Comparison of ENCODE assay signal across 8 cellular contexts in the genomic region with DNA sequence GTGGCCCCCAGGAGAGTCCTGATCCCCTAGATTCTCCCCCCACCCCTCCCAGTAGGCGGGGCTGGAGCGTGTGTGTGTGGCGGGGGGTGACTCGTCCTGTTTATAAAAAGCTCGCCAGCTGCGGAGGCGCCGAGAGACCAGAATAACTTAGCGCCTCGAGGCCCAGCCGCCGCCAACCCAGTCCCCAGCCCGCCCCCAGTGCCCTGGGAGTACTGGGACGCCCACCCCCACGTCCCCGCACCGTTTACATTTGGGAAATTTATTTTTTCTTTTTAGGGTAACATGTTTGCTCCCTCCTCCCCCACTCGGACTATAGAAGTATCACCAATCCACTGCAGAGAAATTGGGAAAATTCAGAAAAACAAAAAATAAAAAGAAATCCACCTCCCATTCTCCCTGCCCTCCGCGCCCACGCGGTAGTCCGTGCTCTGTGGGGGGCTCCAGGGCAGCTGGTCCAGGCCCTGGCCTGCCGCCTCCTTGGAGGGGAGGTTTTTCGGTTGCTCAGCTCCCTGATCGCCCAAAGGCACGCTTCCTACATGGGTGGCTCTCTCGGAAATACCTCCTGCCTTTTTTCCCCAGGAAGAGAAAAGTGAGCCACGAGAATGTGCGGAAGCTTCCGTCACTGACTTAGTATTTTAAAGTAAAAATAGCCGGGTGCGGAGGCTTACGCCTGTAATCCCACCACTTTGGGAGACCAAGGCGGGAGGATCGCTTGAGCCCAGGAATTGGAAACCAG. TPM values are rescaled to one million over a fixed set of nuclear protein-coding genes. Genes with fewer than 3 reads are reported as not detected.
DNase-seq lines count a peak whose midpoint lies in the region; ATAC-seq, FAIRE-seq and TF ChIP-seq lines count a peak whose summit lies in the region.

No MANE protein-coding gene starts in this region.

- WGBS in A549 (ENCODE audit: missing lambda C conversion rate): 69% methylated on average over 23 of the region's 36 CpGs

- H3K27me3 ChIP-seq in Panc1 (ENCODE audit: control insufficient read depth, insufficient read depth, low read length): no peaks in the 10 kb centered on the region
- H3K27me3 ChIP-seq in foreskin keratinocyte: peaks cover 2% of the 10 kb centered on the region

- H3K36me3 Mint-ChIP-seq in activated naive CD4-positive, alpha-beta T cell treated with anti-CD3 and anti-CD28 coated beads, Interleukin-2, amount 10 ng/mL, durations not matched to agents 7 days and 5 days: peaks cover under 1% of the 10 kb centered on the region
- H3K36me3 Mint-ChIP-seq in natural killer cell treated with Interleukin-12 subunit alpha and Interleukin-12 subunit beta and Interleukin-15 and Interleukin-18, amount 100 ng/mL, for 72 hours: no peaks in the 10 kb centered on the region
- no peaks in the 10 kb centered on the region for H3K36me3 Mint-ChIP-seq in type B pancreatic cell

- POLR2A ChIA-PET in A549 (lab: Yijun Ruan, JAX): interaction anchor here (1.4 to 2.0 kb wide), 3 partner anchors 10 to 76 kb away, joined by 4 to 14 read pairs (median 6); partner anchors contain the start of gene JUND
- POLR2A ChIA-PET in Panc1 (lab: Charles Lee): no interaction called here

- in situ Hi-C loops in Panc1 (cut with HindIII; ENCODE audit: low pct_unique_long_range_greater_than_20kb, low sequenced_read_pairs): no loop called here

- DNase-seq in A549 (ENCODE audit: low read depth in 1 of 2, low spot score in 1 of 2) (no peak), GM20000 (ENCODE audit: low spot score) (peak; percentile 81), Panc1 (ENCODE audit: low read depth, low spot score) (no peak), foreskin keratinocyte (no peak), type B pancreatic cell (ENCODE audit: extremely low spot score, unreplicated experiment) (no peak)
- peak; percentile 78 for DNase-seq in activated naive CD4-positive, alpha-beta T cell treated with anti-CD3 and anti-CD28 coated beads, Interleukin-2, amount 10 ng/mL, durations not matched to agents 7 days and 5 days
- no peak for DNase-seq in natural killer cell treated with Interleukin-12 subunit alpha and Interleukin-12 subunit beta and Interleukin-15 and Interleukin-18, amount 100 ng/mL, for 72 hours (ENCODE audit: low spot score)

- H3K27ac ChIP-seq in A549: peak overlapping the region; percentile 78 to 87
- H3K27ac ChIP-seq in Panc1 (ENCODE audit: low read length): peak overlapping the region; percentile 83
- peak overlapping the region; percentile 69 for H3K27ac ChIP-seq in foreskin keratinocyte

- intact Hi-C loops in Panc1 (cut with micrococcal nuclease; ENCODE audit: unreplicated experiment): loop anchor here (5.0 kb wide), 1 partner anchor 47 kb away; no protein-coding TSS in a partner anchor

- BruUV-seq in Panc1 (replicated peaks; lab: Mats Ljungman, UMichigan): no TSS peak

- CTCF ChIA-PET in A549 (lab: Yijun Ruan, JAX) (interaction anchor here (0.6 to 8.9 kb wide), 4 partner anchors 14 to 92 kb away, joined by 3 to 86 read pairs (median 6); a partner anchor contains a TSS), Panc1 (lab: Charles Lee) (interaction anchor here (0.6 to 1.4 kb wide), 3 partner anchors 46 to 92 kb away, joined by 3 to 4 read pairs (median 4); no protein-coding TSS in a partner anchor)
- CTCF ChIA-PET in activated naive CD4-positive, alpha-beta T cell treated with anti-CD3 and anti-CD28 coated beads, Interleukin-2, amount 10 ng/mL, durations not matched to agents 7 days and 5 days (lab: Charles Lee): interaction anchor here (1.0 to 8.6 kb wide), 7 partner anchors 14 to 142 kb away, joined by 3 to 134 read pairs (median 5); a partner anchor contains a TSS

- TF ChIP-seq CTCF in A549 (IDR thresholded peaks at IDR 0.05) (no peak), GM20000 (IDR thresholded peaks at IDR 0.05; ENCODE audit: extremely low read depth, missing control alignments) (no peak), Panc1 (IDR thresholded peaks at IDR 0.05) (no peak), foreskin keratinocyte (conservative IDR thresholded peaks at IDR 0.05) (no peak), type B pancreatic cell (conservative IDR thresholded peaks at IDR 0.05) (no peak)

- TF ChIP-seq EP300 in A549 (IDR thresholded peaks at IDR 0.05): no peak

- no peak for TF ChIP-seq RAD21 in A549 (conservative IDR thresholded peaks at IDR 0.05 in 1 of 2, IDR thresholded peaks at IDR 0.05 in 1 of 2)

- H3K9me3 Mint-ChIP-seq in activated naive CD4-positive, alpha-beta T cell treated with anti-CD3 and anti-CD28 coated beads, Interleukin-2, amount 10 ng/mL, durations not matched to agents 7 days and 5 days: no peaks in the 10 kb centered on the region
- H3K9me3 Mint-ChIP-seq in natural killer cell treated with Interleukin-12 subunit alpha and Interleukin-12 subunit beta and Interleukin-15 and Interleukin-18, amount 100 ng/mL, for 72 hours: no peaks in the 10 kb centered on the region
- H3K9me3 Mint-ChIP-seq in type B pancreatic cell: no peaks in the 10 kb centered on the region

- H3K27me3 Mint-ChIP-seq in activated naive CD4-positive, alpha-beta T cell treated with anti-CD3 and anti-CD28 coated beads, Interleukin-2, amount 10 ng/mL, durations not matched to agents 7 days and 5 days: peaks cover 40% of the 10 kb centered on the region
- peaks cover 5 to 7% of the 10 kb centered on the region in 2 donors for H3K27me3 Mint-ChIP-seq in natural killer cell treated with Interleukin-12 subunit alpha and Interleukin-12 subunit beta and Interleukin-15 and Interleukin-18, amount 100 ng/mL, for 72 hours
- peaks cover 11% of the 10 kb centered on the region for H3K27me3 Mint-ChIP-seq in type B pancreatic cell

- H3K9me3 ChIP-seq in A549: no peaks in the 10 kb centered on the region
- H3K9me3 ChIP-seq in Panc1 (ENCODE audit: control insufficient read depth, insufficient read depth, low read depth, low read length): no peaks in the 10 kb centered on the region

- H3K4me3 Mint-ChIP-seq in activated naive CD4-positive, alpha-beta T cell treated with anti-CD3 and anti-CD28 coated beads, Interleukin-2, amount 10 ng/mL, durations not matched to agents 7 days and 5 days: peak overlapping the region; percentile 96
- H3K4me3 Mint-ChIP-seq in natural killer cell treated with Interleukin-12 subunit alpha and Interleukin-12 subunit beta and Interleukin-15 and Interleukin-18, amount 100 ng/mL, for 72 hours: peak overlapping the region; percentile 84
- peak overlapping the region; percentile 96 for H3K4me3 Mint-ChIP-seq in type B pancreatic cell

- H3K4me2 ChIP-seq in A549: peak overlapping the region; percentile 95

- ATAC-seq in A549 (peak; percentile 24 to 31; a peak in 2 of 6 replicates), Panc1 (no peak), foreskin keratinocyte (no peak), HG02938 (IDR thresholded peaks at IDR 0.05; ENCODE audit: unreplicated experiment) (no peak)
- no peak for ATAC-seq in natural killer cell treated with Interleukin-12 subunit alpha and Interleukin-12 subunit beta and Interleukin-15 and Interleukin-18, amount 100 ng/mL, for 72 hours

- peaks cover 23% of the 10 kb centered on the region for H3K4me1 Mint-ChIP-seq in activated naive CD4-positive, alpha-beta T cell treated with anti-CD3 and anti-CD28 coated beads, Interleukin-2, amount 10 ng/mL, durations not matched to agents 7 days and 5 days
- H3K4me1 Mint-ChIP-seq in natural killer cell treated with Interleukin-12 subunit alpha and Interleukin-12 subunit beta and Interleukin-15 and Interleukin-18, amount 100 ng/mL, for 72 hours (ENCODE audit: low read depth in 2 of 2): peaks cover 16 to 22% of the 10 kb centered on the region in 2 donors
- H3K4me1 Mint-ChIP-seq in type B pancreatic cell (ENCODE audit: unreplicated experiment): peaks cover 8% of the 10 kb centered on the region

- no peak for FAIRE-seq in A549 (lab: Jason Lieb, UNC)

- peaks cover 10% of the 10 kb centered on the region; the same call in 2 of the 3 replicates for H3K4me1 ChIP-seq in A549
- H3K4me1 ChIP-seq in Panc1 (ENCODE audit: control insufficient read depth, insufficient read depth, low read length): peaks cover 3% of the 10 kb centered on the region; the same call in 1 of the 2 replicates
- H3K4me1 ChIP-seq in foreskin keratinocyte: no peaks in the 10 kb centered on the region

- no peaks in the 10 kb centered on the region; the same call in 1 of the 2 replicates for H3K36me3 ChIP-seq in Panc1 (ENCODE audit: control insufficient read depth, insufficient read depth, low read length)

- H3K4me3 ChIP-seq in A549 (peak overlapping the region; percentile 57), Panc1 (ENCODE audit: low read depth in 2 of 2, low read length in 2 of 2) (peak overlapping the region; percentile 81 to 90)

- no peak for TF ChIP-seq POLR2A in A549 (IDR thresholded peaks at IDR 0.05; ENCODE audit: low read length)

- peak overlapping the region; percentile 94 for H3K27ac Mint-ChIP-seq in activated naive CD4-positive, alpha-beta T cell treated with anti-CD3 and anti-CD28 coated beads, Interleukin-2, amount 10 ng/mL, durations not matched to agents 7 days and 5 days
- peak overlapping the region in 1 of 2 donors; percentile 97 for H3K27ac Mint-ChIP-seq in natural killer cell treated with Interleukin-12 subunit alpha and Interleukin-12 subunit beta and Interleukin-15 and Interleukin-18, amount 100 ng/mL, for 72 hours
- peak overlapping the region; percentile 96 for H3K27ac Mint-ChIP-seq in type B pancreatic cell

RNA-seq across cellular contexts. Expression of gene RAB3A, which starts 1.5 kb away (rescaled TPM):
- 0.39 and 1.0 TPM in 2 replicates for polyA plus RNA-seq in A549 (2011; rRNA removed)
- polyA plus RNA-seq in A549 (2012; cell fraction: cytosol; rRNA removed): 1.8 and 2.2 TPM in 2 replicates
- polyA plus RNA-seq in A549 (2012; cell fraction: nucleus; rRNA removed): 1.5 and 2.9 TPM in 2 replicates
- polyA plus RNA-seq in A549 (2017; fragmentation: RNase III; extraction: RNeasy Plus Mini Kit Qiagen cat#74134 plus additional on column Dnase treatment): 1.0 to 1.6 TPM (median 1.4 TPM) in 3 replicates
- 4.0 and 4.3 TPM in 2 replicates for polyA minus RNA-seq in A549 (2011; rRNA and poly(A)+ RNA removed)
- total RNA-seq in Panc1 (2021; ENCODE audit: unreplicated experiment): 1.0 TPM
- 1.4 TPM for polyA plus RNA-seq in Panc1 (2012; ENCODE audit: insufficient read length)
- total RNA-seq in foreskin keratinocyte: 0.68 and 0.85 TPM in 2 replicates
- 0.84 and 1.5 TPM in 2 replicates for polyA plus RNA-seq in foreskin keratinocyte
- total RNA-seq in natural killer cell treated with Interleukin-12 subunit alpha and Interleukin-12 subunit beta and Interleukin-15 and Interleukin-18, amount 100 ng/mL, for 72 hours: 1 to 10 TPM; 3.9 to 5.1 TPM
- total RNA-seq in type B pancreatic cell (ENCODE audit: low replicate concordance): 6.7 and 8.7 TPM in 2 replicates

RNA-seq across cellular contexts. Expression of gene MPV17L2, which starts 12.3 kb away (rescaled TPM):
- polyA plus RNA-seq in A549 (2011; rRNA removed) (8.3 and 11.4 TPM in 2 replicates), A549 (2017; fragmentation: RNase III; extraction: RNeasy Plus Mini Kit Qiagen cat#74134 plus additional on column Dnase treatment) (12.2 to 13.9 TPM (median 12.3 TPM) in 3 replicates), foreskin keratinocyte (37.0 and 39.4 TPM in 2 replicates)
- 21.3 and 27.1 TPM in 2 replicates for polyA plus RNA-seq in A549 (2012; cell fraction: cytosol; rRNA removed)
- 11.6 and 15.3 TPM in 2 replicates for polyA plus RNA-seq in A549 (2012; cell fraction: nucleus; rRNA removed)
- polyA minus RNA-seq in A549 (2011; rRNA and poly(A)+ RNA removed): 11.7 and 13.5 TPM in 2 replicates
- total RNA-seq in Panc1 (2021; ENCODE audit: unreplicated experiment) (13.3 TPM), foreskin keratinocyte (24.5 and 26.9 TPM in 2 replicates), type B pancreatic cell (ENCODE audit: low replicate concordance) (10.2 and 11.6 TPM in 2 replicates)
- polyA plus RNA-seq in Panc1 (2012; ENCODE audit: insufficient read length): 17.0 TPM
- total RNA-seq in natural killer cell treated with Interleukin-12 subunit alpha and Interleukin-12 subunit beta and Interleukin-15 and Interleukin-18, amount 100 ng/mL, for 72 hours: 10 to 100 TPM; 17.4 to 34.2 TPM

RNA-seq across cellular contexts. Expression of gene PDE4C, which starts 20.9 kb away (rescaled TPM):
- polyA plus RNA-seq in A549 (2011; rRNA removed) (0.25 and 0.54 TPM in 2 replicates), A549 (2017; fragmentation: RNase III; extraction: RNeasy Plus Mini Kit Qiagen cat#74134 plus additional on column Dnase treatment) (0.34 to 0.65 TPM (median 0.55 TPM) in 3 replicates), foreskin keratinocyte (not detected in 2 replicates)
- 0.33 and 0.53 TPM in 2 replicates for polyA plus RNA-seq in A549 (2012; cell fraction: cytosol; rRNA removed)
- 2.6 and 3.3 TPM in 2 replicates for polyA plus RNA-seq in A549 (2012; cell fraction: nucleus; rRNA removed)
- polyA minus RNA-seq in A549 (2011; rRNA and poly(A)+ RNA removed): 0.21 TPM in 1 of 2 replicates, not detected in the other
- total RNA-seq in Panc1 (2021; ENCODE audit: unreplicated experiment) (0.98 TPM), foreskin keratinocyte (not detected in 2 replicates), type B pancreatic cell (ENCODE audit: low replicate concordance) (0.33 and 0.89 TPM in 2 replicates)
- polyA plus RNA-seq in Panc1 (2012; ENCODE audit: insufficient read length): 1.6 TPM
- total RNA-seq in natural killer cell treated with Interleukin-12 subunit alpha and Interleukin-12 subunit beta and Interleukin-15 and Interleukin-18, amount 100 ng/mL, for 72 hours: 1 to 10 TPM in 1 of 2 donors, under 1 TPM in 1; 0.22 to 1.4 TPM

RNA-seq across cellular contexts. Expression of gene IFI30, which starts 31.7 kb away (rescaled TPM):
- polyA plus RNA-seq in A549 (2011; rRNA removed) (11.2 and 12.3 TPM in 2 replicates), A549 (2017; fragmentation: RNase III; extraction: RNeasy Plus Mini Kit Qiagen cat#74134 plus additional on column Dnase treatment) (13.5 to 19.8 TPM (median 16.8 TPM) in 3 replicates), foreskin keratinocyte (31.7 and 32.6 TPM in 2 replicates)
- polyA plus RNA-seq in A549 (2012; cell fraction: cytosol; rRNA removed): 18.6 and 19.4 TPM in 2 replicates
- polyA plus RNA-seq in A549 (2012; cell fraction: nucleus; rRNA removed): 25.4 and 27.4 TPM in 2 replicates
- polyA minus RNA-seq in A549 (2011; rRNA and poly(A)+ RNA removed): 11.9 and 12.8 TPM in 2 replicates
- total RNA-seq in Panc1 (2021; ENCODE audit: unreplicated experiment) (39.7 TPM), foreskin keratinocyte (22.0 and 22.7 TPM in 2 replicates), type B pancreatic cell (ENCODE audit: low replicate concordance) (20.2 and 22.8 TPM in 2 replicates)
- polyA plus RNA-seq in Panc1 (2012; ENCODE audit: insufficient read length): 38.3 TPM
- total RNA-seq in natural killer cell treated with Interleukin-12 subunit alpha and Interleukin-12 subunit beta and Interleukin-15 and Interleukin-18, amount 100 ng/mL, for 72 hours: 100 to 1,000 TPM in 1 of 2 donors, 10 to 100 TPM in 1; 76.2 to 139 TPM

RNA-seq across cellular contexts. Expression of gene PIK3R2, which starts 52.4 kb away (rescaled TPM):
- polyA plus RNA-seq in A549 (2011; rRNA removed): 5.3 and 6.7 TPM in 2 replicates
- polyA plus RNA-seq in A549 (2012; cell fraction: cytosol; rRNA removed): 8.3 and 12.6 TPM in 2 replicates
- 13.9 and 20.4 TPM in 2 replicates for polyA plus RNA-seq in A549 (2012; cell fraction: nucleus; rRNA removed)
- 8.3 to 12.4 TPM (median 9.3 TPM) in 3 replicates for polyA plus RNA-seq in A549 (2017; fragmentation: RNase III; extraction: RNeasy Plus Mini Kit Qiagen cat#74134 plus additional on column Dnase treatment)
- polyA minus RNA-seq in A549 (2011; rRNA and poly(A)+ RNA removed): 4.8 and 7.7 TPM in 2 replicates
- total RNA-seq in Panc1 (2021; ENCODE audit: unreplicated experiment): 37.6 TPM
- polyA plus RNA-seq in Panc1 (2012; ENCODE audit: insufficient read length): 67.7 TPM
- total RNA-seq in foreskin keratinocyte: 24.2 and 26.0 TPM in 2 replicates
- polyA plus RNA-seq in foreskin keratinocyte: 23.7 and 24.1 TPM in 2 replicates
- total RNA-seq in natural killer cell treated with Interleukin-12 subunit alpha and Interleukin-12 subunit beta and Interleukin-15 and Interleukin-18, amount 100 ng/mL, for 72 hours: 10 to 100 TPM; 12.6 to 20.1 TPM
- 41.4 and 47.0 TPM in 2 replicates for total RNA-seq in type B pancreatic cell (ENCODE audit: low replicate concordance)

Comparison
In these comparisons a context has a peak if more than half of its experiments do, and no peak if none do; other contexts are left out.
1. ATAC-seq: peak in A549 (2 of 2); none in Panc1 (single experiment), foreskin keratinocyte (single experiment), natural killer cell treated with Interleukin-12 subunit alpha and Interleukin-12 subunit beta and Interleukin-15 and Interleukin-18, amount 100 ng/mL, for 72 hours (0 of 2) and HG02938 (single experiment).
2. DNase-seq: peak in GM20000 (single experiment) and activated naive CD4-positive, alpha-beta T cell treated with anti-CD3 and anti-CD28 coated beads, Interleukin-2, amount 10 ng/mL, durations not matched to agents 7 days and 5 days (single experiment); none in A549 (0 of 2), Panc1 (single experiment), foreskin keratinocyte (0 of 2), natural killer cell treated with Interleukin-12 subunit alpha and Interleukin-12 subunit beta and Interleukin-15 and Interleukin-18, amount 100 ng/mL, for 72 hours (single experiment) and type B pancreatic cell (single experiment).
3. Peak in every context shown above with its lines, with median percentiles within 50 percentile points of each other: H3K27ac ChIP-seq and H3K4me3 Mint-ChIP-seq.